Comparison of ENCODE assay signal across 29 cellular contexts in the genomic region with DNA sequence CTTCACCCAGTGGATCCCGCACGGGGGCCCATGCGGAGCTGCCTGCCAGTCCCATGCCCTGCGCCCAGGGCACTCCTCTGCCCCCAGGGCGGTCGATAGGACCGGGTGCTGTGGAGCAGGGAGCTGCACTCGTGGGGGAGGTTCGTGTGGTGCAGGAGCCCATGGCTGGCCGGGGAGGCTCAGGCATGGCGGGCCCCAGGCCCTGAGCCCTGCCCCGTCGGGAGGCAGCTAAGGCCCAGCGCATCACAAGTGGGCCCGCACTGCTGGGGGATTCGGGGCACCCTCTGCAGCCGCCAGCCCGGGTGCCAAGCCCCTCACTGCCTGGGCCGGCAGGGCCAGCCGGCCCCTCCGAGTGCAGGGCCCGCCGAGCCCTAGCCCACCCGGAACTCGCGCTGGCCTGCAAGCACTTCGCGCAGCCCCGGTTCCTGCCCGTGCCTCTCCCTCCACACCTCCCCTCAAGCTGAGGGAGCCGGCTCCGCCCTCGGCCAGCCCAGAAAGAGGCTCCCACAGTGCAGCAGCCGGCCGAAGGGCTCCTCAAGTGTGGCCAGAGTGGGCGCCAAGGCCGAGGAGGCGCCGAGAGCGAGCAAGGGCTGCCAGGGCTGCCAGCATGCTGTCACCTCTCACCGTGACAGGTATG.
"Had no signal": no experiment of that assay in that cellular context is flagged by ENCODE, and none has a peak within 500 bp of the region (broad histone marks: within the 10 kb centered on the region; RNA-seq: fewer than 3 reads in every experiment).

No MANE protein-coding gene starts in this region.

- H3K27me3 ChIP-seq: neutrophil, vagina had no signal

- H3K36me3 ChIP-seq: neutrophil, thoracic aorta, vagina had no signal

- ATAC-seq: activated CD8-positive, alpha-beta memory T cell treated with anti-CD3 and anti-CD28 coated beads, Interleukin-2, amount 10 ng/mL, durations not matched to agents 7 days and 5 days; activated T-cell treated with anti-CD3 and anti-CD28 coated beads, Interleukin-2, amount 50 U/mL, for 72 hours; esophagus mucosa; left colon; sciatic nerve; T-helper 17 cell had no signal

- H3K9me3 ChIP-seq: neutrophil, thoracic aorta, vagina had no signal

- H3K27me3 Mint-ChIP-seq: activated CD4-positive, alpha-beta memory T cell treated with anti-CD3 and anti-CD28 coated beads, Interleukin-2, amount 10 ng/mL, durations not matched to agents 7 days and 5 days; activated CD4-positive, alpha-beta T cell treated with anti-CD3 and anti-CD28 coated beads, Interleukin-2, amount 10 ng/mL, durations not matched to agents 7 days and 5 days; activated CD8-positive, alpha-beta memory T cell treated with anti-CD3 and anti-CD28 coated beads, Interleukin-2, amount 10 ng/mL, durations not matched to agents 7 days and 5 days; T-helper 17 cell had no signal

- H3K4me1 ChIP-seq: vagina had no signal

- H3K4me3 ChIP-seq: lung, skin epidermis, thoracic aorta, vagina had no signal

- H3K4me3 Mint-ChIP-seq: activated CD4-positive, alpha-beta memory T cell treated with anti-CD3 and anti-CD28 coated beads, Interleukin-2, amount 10 ng/mL, durations not matched to agents 7 days and 5 days; activated CD4-positive, alpha-beta T cell treated with anti-CD3 and anti-CD28 coated beads, Interleukin-2, amount 10 ng/mL, durations not matched to agents 7 days and 5 days; activated CD8-positive, alpha-beta memory T cell treated with anti-CD3 and anti-CD28 coated beads, Interleukin-2, amount 10 ng/mL, durations not matched to agents 7 days and 5 days; activated T-cell treated with anti-CD3 and anti-CD28 coated beads, Interleukin-2, amount 50 U/mL, for 72 hours; endodermal cell; nephron; T-helper 17 cell had no signal

- H3K36me3 Mint-ChIP-seq: activated CD8-positive, alpha-beta memory T cell treated with anti-CD3 and anti-CD28 coated beads, Interleukin-2, amount 10 ng/mL, durations not matched to agents 7 days and 5 days had no signal

- DNase-seq: activated CD4-positive, alpha-beta memory T cell treated with anti-CD3 and anti-CD28 coated beads, Interleukin-2, amount 10 ng/mL, durations not matched to agents 7 days and 5 days; activated CD4-positive, alpha-beta T cell treated with anti-CD3 and anti-CD28 coated beads for 1 hour; activated CD4-positive, alpha-beta T cell treated with anti-CD3 and anti-CD28 coated beads, Interleukin-2, amount 10 ng/mL, durations not matched to agents 7 days and 5 days; activated CD8-positive, alpha-beta memory T cell treated with anti-CD3 and anti-CD28 coated beads, Interleukin-2, amount 10 ng/mL, durations not matched to agents 7 days and 5 days; activated effector memory CD4-positive, alpha-beta T cell treated with anti-CD3 and anti-CD28 coated beads, Interleukin-2, amount 50 U/mL, for 16 hours; activated naive CD4-positive, alpha-beta T cell treated with anti-CD3 and anti-CD28 coated beads, Interleukin-2, amount 50 U/mL, for 16 hours; activated T-cell treated with anti-CD3 and anti-CD28 coated beads for 4 hours; activated T-cell treated with anti-CD3 and anti-CD28 coated beads, Interleukin-2, amount 50 U/mL, for 72 hours; amniotic stem cell; endodermal cell; foreskin fibroblast; head of caudate nucleus; hippocampal formation; left colon; mesendoderm; stimulated activated CD4-positive, alpha-beta T cell treated with anti-CD3 and anti-CD28 coated beads, Interleukin-2, amount 100 ng/mL, for 24 hours; stimulated activated naive CD4-positive, alpha-beta T cell; T-helper 17 cell; T1000; trophoblast cell had no signal

- H3K4me1 Mint-ChIP-seq: activated CD4-positive, alpha-beta T cell treated with anti-CD3 and anti-CD28 coated beads, Interleukin-2, amount 10 ng/mL, durations not matched to agents 7 days and 5 days; endodermal cell; nephron; T-helper 17 cell had no signal

- H3K27ac ChIP-seq: neutrophil, skin epidermis, thoracic aorta, vagina had no signal

- H3K9me3 Mint-ChIP-seq: activated CD4-positive, alpha-beta memory T cell treated with anti-CD3 and anti-CD28 coated beads, Interleukin-2, amount 10 ng/mL, durations not matched to agents 7 days and 5 days; activated CD4-positive, alpha-beta T cell treated with anti-CD3 and anti-CD28 coated beads, Interleukin-2, amount 10 ng/mL, durations not matched to agents 7 days and 5 days; nephron had no signal

- H3K27ac Mint-ChIP-seq: activated CD4-positive, alpha-beta T cell treated with anti-CD3 and anti-CD28 coated beads, Interleukin-2, amount 10 ng/mL, durations not matched to agents 7 days and 5 days; activated T-cell treated with anti-CD3 and anti-CD28 coated beads, Interleukin-2, amount 50 U/mL, for 72 hours; endodermal cell; nephron; progenitor cell of endocrine pancreas; T-helper 17 cell had no signal
